ENCODE assay signal across 22 cellular contexts in the genomic region with DNA sequence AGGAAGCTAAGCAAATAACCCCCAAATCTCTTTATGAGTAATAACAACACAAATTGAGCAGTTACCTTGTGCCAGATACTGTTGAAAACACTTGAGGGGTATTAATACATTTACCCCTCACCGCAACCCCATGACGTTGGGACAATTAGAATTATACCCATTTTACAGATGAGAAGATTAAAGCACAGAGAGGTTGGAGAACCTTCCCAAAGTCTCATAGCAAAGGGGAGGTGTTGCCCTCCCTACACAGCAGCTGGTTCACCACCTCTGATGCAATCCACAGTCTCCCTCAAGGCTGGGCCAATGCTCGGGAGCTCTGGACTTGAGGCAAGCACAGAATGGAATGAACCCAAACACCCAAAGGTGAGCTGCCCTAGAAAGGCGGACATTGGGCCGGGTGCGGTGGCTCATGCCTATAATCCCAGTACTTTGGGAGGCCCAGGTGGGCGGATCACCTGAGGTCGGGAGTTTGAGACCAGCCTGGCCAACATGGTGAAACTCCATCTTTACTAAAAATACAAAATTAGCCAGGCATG.
"Had no signal": no experiment of that assay in that cellular context is flagged by ENCODE, and none has a peak within 500 bp of the region (broad histone marks: within the 10 kb centered on the region; RNA-seq: fewer than 3 reads in every experiment).

No MANE protein-coding gene starts in this region.

- H3K36me3 Mint-ChIP-seq: memory B cell, natural killer cell had no signal

- DNase-seq: colonic mucosa; effector CD8-positive, alpha-beta T cell; endodermal cell; foreskin keratinocyte; heart left ventricle; left colon; left ventricle myocardium superior; natural killer cell; small intestine; stimulated activated CD4-positive, alpha-beta T cell treated with anti-CD3 and anti-CD28 coated beads, Interleukin-2, amount 100 ng/mL, for 24 hours; stimulated activated CD4-positive, alpha-beta T cell treated with anti-CD3 and anti-CD28 coated beads, Interleukin-4, amount 100 ng/mL, for 24 hours; stimulated activated naive CD4-positive, alpha-beta T cell treated with Interleukin-2 at 50 U/mL for 16 hours; stomach; thyroid gland; trophoblast cell had no signal

- H3K27ac Mint-ChIP-seq: dendritic cell treated with granulocyte-macrophage colony-stimulating factor and Interleukin-4, amounts not matched to agents 40 ng/mL and 50 ng/mL, for 4 days; endodermal cell; memory B cell; natural killer cell; progenitor cell of endocrine pancreas; stimulated activated effector memory CD8-positive, alpha-beta T cell treated with anti-CD3 and anti-CD28 coated beads, Interleukin-12 subunit alpha, Interleukin-12 subunit beta, amount 100 ng/mL, for 72 hours had no signal

- ATAC-seq: foreskin keratinocyte; gastroesophageal sphincter; heart left ventricle; left colon; left ventricle myocardium superior; natural killer cell; right lobe of liver; stimulated activated effector memory CD8-positive, alpha-beta T cell treated with anti-CD3 and anti-CD28 coated beads, Interleukin-12 subunit alpha, Interleukin-12 subunit beta, amount 100 ng/mL, for 72 hours had no signal

- H3K9me3 Mint-ChIP-seq: dendritic cell treated with granulocyte-macrophage colony-stimulating factor and Interleukin-4, amounts not matched to agents 40 ng/mL and 50 ng/mL, for 4 days; endodermal cell; memory B cell; natural killer cell; neural crest cell; stimulated activated effector memory CD8-positive, alpha-beta T cell treated with anti-CD3 and anti-CD28 coated beads, Interleukin-12 subunit alpha, Interleukin-12 subunit beta, amount 100 ng/mL, for 72 hours had no signal

- H3K27me3 Mint-ChIP-seq: memory B cell had no signal

- H3K4me3 Mint-ChIP-seq: dendritic cell treated with granulocyte-macrophage colony-stimulating factor and Interleukin-4, amounts not matched to agents 40 ng/mL and 50 ng/mL, for 4 days; endodermal cell; memory B cell; natural killer cell; neural crest cell; stimulated activated effector memory CD8-positive, alpha-beta T cell treated with anti-CD3 and anti-CD28 coated beads, Interleukin-12 subunit alpha, Interleukin-12 subunit beta, amount 100 ng/mL, for 72 hours had no signal
